1 cellular context compared by ENCODE assay signal in genomic region chr2:144572977-144573376, GRCh38.
TF ChIP-seq lines count a peak whose summit lies in the region.

No MANE protein-coding gene starts in this region.

TF ChIP-seq in GM12878, 131 proteins besides CTCF, POLR2A, EP300 and RAD21 (continued from another document):
- TF ChIP-seq STAT1 (conservative IDR thresholded peaks at IDR 0.05) (no peak), MEF2A (IDR thresholded peaks at IDR 0.05; ENCODE audit: insufficient read depth, low read depth, low read length) (0 out of 2 replicates have a peak, but pooled peaks have one; percentile 5), TCF3 (IDR thresholded peaks at IDR 0.05; ENCODE audit: borderline replicate concordance, insufficient read depth, low read depth, low read length) (no peak), NFIC (IDR thresholded peaks at IDR 0.05; ENCODE audit: low read depth, low read length) (0 out of 2 replicates have a peak, but pooled peaks have one; percentile 27), RFX5 (IDR thresholded peaks at IDR 0.05; ENCODE audit: low read depth, low read length) (no peak), RELB (IDR thresholded peaks at IDR 0.05; ENCODE audit: low read depth) (no peak), WRNIP1 (IDR thresholded peaks at IDR 0.05; ENCODE audit: borderline replicate concordance, low read depth, low read length) (no peak)
